Comparison of ENCODE assay signal across 8 cellular contexts in genomic region chr12:68745904-68746571, GRCh38. TPM values are rescaled to one million over a fixed set of nuclear protein-coding genes. Genes with fewer than 3 reads are reported as not detected.
DNase-seq lines count a peak whose midpoint lies in the region; ATAC-seq, FAIRE-seq and TF ChIP-seq lines count a peak whose summit lies in the region.

Gene SLC35E3 (plus strand): TSS chr12:68746176. CDS start chr12:68746378, 202 bp downstream.

- no peaks in the 10 kb centered on the region for H3K9me3 ChIP-seq in right cardiac atrium (ENCODE audit: control insufficient read depth, low read length)
- no peaks in the 10 kb centered on the region for H3K9me3 ChIP-seq in psoas muscle

- peaks cover 4% of the 10 kb centered on the region for H3K4me1 ChIP-seq in right cardiac atrium (ENCODE audit: control insufficient read depth, insufficient read depth, low read length)
- peaks cover 17% of the 10 kb centered on the region for H3K4me1 ChIP-seq in psoas muscle

- peak; percentile 95 for DNase-seq in GM13977 (ENCODE audit: low spot score)
- DNase-seq in NCI-H146 treated with DMSO at 0.1 percent for 48 hours (lab: John Stamatoyannopoulos, UW; ENCODE audit: unreplicated experiment) = peak; percentile 89
- DNase-seq in T-helper 1 cell = peak; percentile 79 to 96 (median 86)
- peak; percentile 94 to 98 (median 98) for DNase-seq in right cardiac atrium
- peak; percentile 94 to 97 for DNase-seq in psoas muscle
- peak; percentile 94 for DNase-seq in urothelium cell line (ENCODE audit: low spot score)

- FAIRE-seq in urothelium cell line (lab: Jason Lieb, UNC) = no peak

- peak within 1 kb of the TSS; percentile 56 for H3K4me3 ChIP-seq in right cardiac atrium (ENCODE audit: low read length)
- peak within 1 kb of the TSS; percentile 85 for H3K4me3 ChIP-seq in psoas muscle

- peak within 1 kb of the TSS; percentile 88 for H3K27ac ChIP-seq in angular gyrus (ENCODE audit: low read depth, low read length)
- H3K27ac ChIP-seq in right cardiac atrium (ENCODE audit: low read length) = peak within 1 kb of the TSS; percentile 67
- peak within 1 kb of the TSS; percentile 76 for H3K27ac ChIP-seq in psoas muscle

- in situ Hi-C loops in GM13977 (cut with MboI; ENCODE audit: low pct_unique_long_range_greater_than_20kb, low sequenced_read_pairs, unreplicated experiment) = no loop called here

- intact Hi-C loops in right cardiac atrium (cut with DNase I) (loop anchor here in 1 of 4 donors (1.0 kb wide), 1 partner anchor 61 kb away; no protein-coding TSS in a partner anchor), psoas muscle (cut with DNase I) (loop anchor here (5.0 to 10.0 kb wide), 2 partner anchors 61 to 521 kb away; partner anchors contain the start of genes MDM2 (in 2 of the 2) and IL26 (in 1 of the 2))

- ATAC-seq in HG02870 (IDR thresholded peaks at IDR 0.05; ENCODE audit: unreplicated experiment) (peak; percentile 96), right cardiac atrium (peak; percentile 99 to 100), psoas muscle (peak; percentile 99 to 100 (median 100))

- WGBS in right cardiac atrium = 1% methylated on average over 52 of the region's 52 CpGs
- 0% methylated on average over 37 to 52 of the region's 52 CpGs for WGBS in psoas muscle, 3 donors

- peaks cover 0 to 26% of the 10 kb centered on the region in 2 donors for H3K36me3 ChIP-seq in psoas muscle (ENCODE audit: insufficient read depth in 1 of 2, low read depth in 1 of 2)

- TF ChIP-seq CTCF in GM13977 (IDR thresholded peaks at IDR 0.05; ENCODE audit: extremely low read depth, insufficient read depth, missing control alignments) (no peak), psoas muscle (IDR thresholded peaks at IDR 0.05) (no peak)

- H3K27me3 ChIP-seq in right cardiac atrium (ENCODE audit: control insufficient read depth, insufficient read depth) (no peaks in the 10 kb centered on the region), psoas muscle (ENCODE audit: insufficient read depth in 3 of 3, low read length in 2 of 3) (no peaks in the 10 kb centered on the region)

RNA-seq across cellular contexts. Expression of gene SLC35E3, which starts in this region (rescaled TPM):
- total RNA-seq in right cardiac atrium (1 to 10 TPM; 5.2 to 9.6 (median 6.7) TPM), psoas muscle (1 to 10 TPM; 4.2 to 7.5 (median 6.0) TPM)
- polyA plus RNA-seq in right cardiac atrium (5.5 TPM), psoas muscle (1 to 10 TPM; 2.9 to 3.6 (median 2.9) TPM)

Comparison
In these comparisons a context has a peak if more than half of its experiments do, and no peak if none do; other contexts are left out.
1. Peak in every context shown above with its lines: DNase-seq, ATAC-seq, H3K4me3 ChIP-seq and H3K27ac ChIP-seq.